17 cellular contexts compared by ENCODE assay signal in the genomic region with DNA sequence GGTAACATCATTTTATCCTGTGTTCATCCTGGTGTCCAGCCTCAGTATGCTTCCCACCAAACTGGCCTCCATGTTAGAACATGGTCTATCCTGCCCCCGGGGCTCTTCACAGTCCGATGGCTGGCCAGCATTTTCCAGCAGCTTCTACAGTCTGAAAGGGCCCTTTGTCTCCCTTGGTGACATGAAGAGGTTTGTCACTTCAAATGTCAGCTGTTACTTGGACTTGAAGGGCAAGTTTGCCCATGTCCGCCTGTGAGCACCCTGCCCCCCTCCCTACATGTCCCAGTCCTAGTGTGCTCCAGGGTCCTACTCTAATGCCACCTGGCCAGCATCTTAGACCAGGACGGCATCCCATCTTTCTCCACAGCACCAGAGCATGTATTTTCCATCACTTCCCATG. TPM values are rescaled to one million over a fixed set of nuclear protein-coding genes. Genes with fewer than 3 reads are reported as not detected.
DNase-seq lines count a peak whose midpoint lies in the region; ATAC-seq and TF ChIP-seq lines count a peak whose summit lies in the region.
"Had no signal": no experiment of that assay in that cellular context is flagged by ENCODE, and none has a peak within 500 bp of the region (broad histone marks: within the 10 kb centered on the region; RNA-seq: fewer than 3 reads in every experiment).

No MANE protein-coding gene starts in this region.

- CTCF ChIA-PET in MCF 10A (lab: Yijun Ruan, JAX) = interaction anchor here (1.3 kb wide), 1 partner anchor 8 kb away, joined by 6 read pairs; no protein-coding TSS in a partner anchor
- CTCF ChIA-PET in WTC11 (lab: Charles Lee) = interaction anchor here (1.3 to 1.4 kb wide), 2 partner anchors 8 to 49 kb away, joined by 6 to 15 read pairs; no protein-coding TSS in a partner anchor
- CTCF ChIA-PET in naive thymus-derived CD4-positive, alpha-beta T cell (lab: Charles Lee) = interaction anchor here (1.1 kb wide), 1 partner anchor 108 kb away, joined by 3 read pairs; no protein-coding TSS in a partner anchor

- BruUV-seq in MCF 10A (replicated peaks; lab: Mats Ljungman, UMichigan) = no TSS peak

- H3K36me3 ChIP-seq in breast epithelium = no peaks in the 10 kb centered on the region
- H3K36me3 ChIP-seq in naive thymus-derived CD4-positive, alpha-beta T cell (ENCODE audit: control insufficient read depth in 2 of 3, insufficient read depth in 3 of 3, low read length in 3 of 3) = peaks cover 0 to 17% (median 8%) of the 10 kb centered on the region in 3 experiments

- H3K4me1 ChIP-seq in breast epithelium = no peaks in the 10 kb centered on the region
- no peaks in the 10 kb centered on the region for H3K4me1 ChIP-seq in naive thymus-derived CD4-positive, alpha-beta T cell (ENCODE audit: control insufficient read depth in 2 of 2, insufficient read depth in 2 of 2, low read length in 2 of 2)
- H3K4me1 ChIP-seq in foreskin keratinocyte = no peaks in the 10 kb centered on the region
- H3K4me1 ChIP-seq: Caco-2 had no signal

- no peak for TF ChIP-seq CTCF in breast epithelium (IDR thresholded peaks at IDR 0.05)
- TF ChIP-seq CTCF in MCF 10A (IDR thresholded peaks at IDR 0.05; ENCODE audit: unreplicated experiment) = no peak
- no peak for TF ChIP-seq CTCF in WTC11 (IDR thresholded peaks at IDR 0.05)
- no peak for TF ChIP-seq CTCF in foreskin keratinocyte (conservative IDR thresholded peaks at IDR 0.05)

- intact Hi-C loops in breast epithelium (cut with DNase I; ENCODE audit: low total_unique reads) (no loop called here), MCF 10A (cut with micrococcal nuclease) (no loop called here)
- intact Hi-C loops in naive thymus-derived CD4-positive, alpha-beta T cell (cut with micrococcal nuclease) = no loop called here

- H3K4me1 Mint-ChIP-seq in MCF 10A (ENCODE audit: insufficient read depth, unreplicated experiment) (no peaks in the 10 kb centered on the region), WTC11 (no peaks in the 10 kb centered on the region)
- H3K4me1 Mint-ChIP-seq in naive thymus-derived CD4-positive, alpha-beta T cell = peaks cover 13 to 17% (median 14%) of the 10 kb centered on the region in 7 donors

- H3K9me3 ChIP-seq in breast epithelium = no peaks in the 10 kb centered on the region
- no peaks in the 10 kb centered on the region for H3K9me3 ChIP-seq in naive thymus-derived CD4-positive, alpha-beta T cell (ENCODE audit: control insufficient read depth in 2 of 3, low read length in 3 of 3)
- H3K9me3 ChIP-seq: Caco-2 had no signal

- no peaks in the 10 kb centered on the region for H3K27me3 Mint-ChIP-seq in MCF 10A (ENCODE audit: insufficient read depth, unreplicated experiment)
- H3K27me3 Mint-ChIP-seq in WTC11 (ENCODE audit: low read depth) = no peaks in the 10 kb centered on the region; the same call in 1 of the 2 replicates
- no peaks in the 10 kb centered on the region for H3K27me3 Mint-ChIP-seq in naive thymus-derived CD4-positive, alpha-beta T cell
- H3K27me3 Mint-ChIP-seq: IgD-negative memory B cell had no signal

- H3K27ac ChIP-seq in breast epithelium (peak overlapping the region; percentile 50 to 78), foreskin keratinocyte (no peak overlapping the region)
- no peak overlapping the region for H3K27ac ChIP-seq in naive thymus-derived CD4-positive, alpha-beta T cell (ENCODE audit: low read depth, low read length)
- H3K27ac ChIP-seq: GM23248, RWPE1 had no signal

- H3K36me3 Mint-ChIP-seq in MCF 10A (ENCODE audit: insufficient read depth, unreplicated experiment) (peaks cover 12% of the 10 kb centered on the region), WTC11 (peaks cover 16% of the 10 kb centered on the region)
- peaks cover 8 to 35% (median 15%) of the 10 kb centered on the region in 5 donors for H3K36me3 Mint-ChIP-seq in naive thymus-derived CD4-positive, alpha-beta T cell

- H3K4me3 ChIP-seq in breast epithelium = no peak overlapping the region
- H3K4me3 ChIP-seq in naive thymus-derived CD4-positive, alpha-beta T cell (ENCODE audit: low read length) = no peak overlapping the region
- H3K4me3 ChIP-seq: GM23248 had no signal

- H3K9me3 Mint-ChIP-seq in MCF 10A (ENCODE audit: unreplicated experiment) (peaks cover under 1% of the 10 kb centered on the region), WTC11 (peaks cover 5% of the 10 kb centered on the region)
- H3K9me3 Mint-ChIP-seq in naive thymus-derived CD4-positive, alpha-beta T cell = no peaks in the 10 kb centered on the region
- H3K9me3 Mint-ChIP-seq: IgD-negative memory B cell had no signal

- POLR2A ChIA-PET in MCF 10A (lab: Yijun Ruan, JAX) (interaction anchor here (1.2 to 1.3 kb wide), 2 partner anchors 8 to 29 kb away, joined by 3 to 6 read pairs; partner anchors contain the start of gene PIK3IP1), WTC11 (lab: Charles Lee) (no interaction called here)
- POLR2A ChIA-PET in naive thymus-derived CD4-positive, alpha-beta T cell (lab: Charles Lee) = interaction anchor here (0.7 to 35.9 kb wide), 4 partner anchors 12 to 111 kb away, joined by 3 to 2331 read pairs (median 4); partner anchors contain the start of gene PIK3IP1

- H3K27ac Mint-ChIP-seq in MCF 10A (ENCODE audit: low read depth, unreplicated experiment) = no peak overlapping the region
- peak overlapping the region; percentile 6; the same call in 1 of the 2 replicates for H3K27ac Mint-ChIP-seq in WTC11
- H3K27ac Mint-ChIP-seq in naive thymus-derived CD4-positive, alpha-beta T cell = peak overlapping the region in 5 of 9 donors; percentile 5 to 79 (median 72)

- ATAC-seq in WTC11 (no peak), foreskin keratinocyte (no peak), HG03457 (IDR thresholded peaks at IDR 0.05; ENCODE audit: unreplicated experiment) (no peak)
- ATAC-seq in naive thymus-derived CD4-positive, alpha-beta T cell = no peak
- ATAC-seq: HCT116, PC-3 had no signal

- TF ChIP-seq POLR2A in breast epithelium (IDR thresholded peaks at IDR 0.05) = no peak

- peak in 1 of 2 donors; percentile 32 for DNase-seq in breast epithelium (ENCODE audit: low spot score in 2 of 2)
- DNase-seq in MCF 10A (ENCODE audit: unreplicated experiment) = no peak
- DNase-seq in WTC11 (ENCODE audit: low spot score) = no peak
- DNase-seq in naive thymus-derived CD4-positive, alpha-beta T cell = no peak
- no peak for DNase-seq in foreskin keratinocyte
- no peak for DNase-seq in T-helper 9 cell
- DNase-seq: Caco-2, DMS153, GM23248, NCI-H1105 treated with DMSO at 0.1 percent for 48 hours, NCI-H187, NCI-H748 treated with DMSO at 0.1 percent for 48 hours, PC-3 had no signal

- H3K27me3 ChIP-seq in breast epithelium (no peaks in the 10 kb centered on the region), foreskin keratinocyte (no peaks in the 10 kb centered on the region)
- H3K27me3 ChIP-seq in naive thymus-derived CD4-positive, alpha-beta T cell (ENCODE audit: control insufficient read depth in 2 of 2, insufficient read depth in 2 of 2, low read length in 2 of 2) = no peaks in the 10 kb centered on the region

- H3K4me3 Mint-ChIP-seq in MCF 10A (ENCODE audit: unreplicated experiment) = no peak overlapping the region
- no peak overlapping the region for H3K4me3 Mint-ChIP-seq in WTC11
- no peak overlapping the region for H3K4me3 Mint-ChIP-seq in naive thymus-derived CD4-positive, alpha-beta T cell

TF ChIP-seq in WTC11, 78 proteins besides CTCF, POLR2A, EP300 and RAD21 (continues in another document):
- TF ChIP-seq, protein P1, sequence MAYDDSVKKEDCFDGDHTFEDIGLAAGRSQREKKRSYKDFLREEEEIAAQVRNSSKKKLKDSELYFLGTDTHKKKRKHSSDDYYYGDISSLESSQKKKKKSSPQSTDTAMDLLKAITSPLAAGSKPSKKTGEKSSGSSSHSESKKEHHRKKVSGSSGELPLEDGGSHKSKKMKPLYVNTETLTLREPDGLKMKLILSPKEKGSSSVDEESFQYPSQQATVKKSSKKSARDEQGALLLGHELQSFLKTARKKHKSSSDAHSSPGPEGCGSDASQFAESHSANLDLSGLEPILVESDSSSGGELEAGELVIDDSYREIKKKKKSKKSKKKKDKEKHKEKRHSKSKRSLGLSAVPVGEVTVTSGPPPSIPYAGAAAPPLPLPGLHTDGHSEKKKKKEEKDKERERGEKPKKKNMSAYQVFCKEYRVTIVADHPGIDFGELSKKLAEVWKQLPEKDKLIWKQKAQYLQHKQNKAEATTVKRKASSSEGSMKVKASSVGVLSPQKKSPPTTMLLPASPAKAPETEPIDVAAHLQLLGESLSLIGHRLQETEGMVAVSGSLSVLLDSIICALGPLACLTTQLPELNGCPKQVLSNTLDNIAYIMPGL (CRISPR knock-in tag; IDR thresholded peaks at IDR 0.05) = no peak
- TF ChIP-seq, protein P2, sequence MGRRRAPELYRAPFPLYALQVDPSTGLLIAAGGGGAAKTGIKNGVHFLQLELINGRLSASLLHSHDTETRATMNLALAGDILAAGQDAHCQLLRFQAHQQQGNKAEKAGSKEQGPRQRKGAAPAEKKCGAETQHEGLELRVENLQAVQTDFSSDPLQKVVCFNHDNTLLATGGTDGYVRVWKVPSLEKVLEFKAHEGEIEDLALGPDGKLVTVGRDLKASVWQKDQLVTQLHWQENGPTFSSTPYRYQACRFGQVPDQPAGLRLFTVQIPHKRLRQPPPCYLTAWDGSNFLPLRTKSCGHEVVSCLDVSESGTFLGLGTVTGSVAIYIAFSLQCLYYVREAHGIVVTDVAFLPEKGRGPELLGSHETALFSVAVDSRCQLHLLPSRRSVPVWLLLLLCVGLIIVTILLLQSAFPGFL (CRISPR knock-in tag; IDR thresholded peaks at IDR 0.05; ENCODE audit: borderline replicate concordance) = no peak

RNA-seq across cellular contexts. Expression of gene PATZ1, which starts 24.7 kb away (rescaled TPM):
- total RNA-seq in breast epithelium (10 to 100 TPM; 15.4 to 49.6 (median 40.6) TPM), MCF 10A (2022) (16.0 and 19.2 TPM in 2 replicates), WTC11 (2021) (60.5 to 72.7 TPM (median 72.6 TPM) in 3 replicates), foreskin keratinocyte (11.8 and 12.2 TPM in 2 replicates)
- 10 to 100 TPM; 35.9 to 61.3 (median 55.2) TPM for total RNA-seq in naive thymus-derived CD4-positive, alpha-beta T cell
- 10 to 100 TPM; 15.1 to 26.0 TPM for polyA plus RNA-seq in naive thymus-derived CD4-positive, alpha-beta T cell
- polyA plus RNA-seq in foreskin keratinocyte = 9.2 and 10.0 TPM in 2 replicates

RNA-seq across cellular contexts. Expression of gene PIK3IP1, which starts 29.1 kb away (rescaled TPM):
- 100 to 1,000 TPM in 1 of 3 donors, 10 to 100 TPM in 2; 43.3 to 109 (median 72.5) TPM for total RNA-seq in breast epithelium
- 0.25 and 0.93 TPM in 2 replicates for total RNA-seq in MCF 10A (2022)
- 1.6 to 2.1 TPM (median 2.0 TPM) in 3 replicates for total RNA-seq in WTC11 (2021)
- total RNA-seq in naive thymus-derived CD4-positive, alpha-beta T cell = 100 to 1,000 TPM in 4 of 5 experiments, 10 to 100 TPM in 1; 72.8 to 638 (median 594) TPM
- polyA plus RNA-seq in naive thymus-derived CD4-positive, alpha-beta T cell = 100 to 1,000 TPM; 606 to 941 TPM
- 6.1 and 11.9 TPM in 2 replicates for total RNA-seq in foreskin keratinocyte
- 4.6 and 8.6 TPM in 2 replicates for polyA plus RNA-seq in foreskin keratinocyte

Comparison
In these comparisons a context has a peak if more than half of its experiments do, and no peak if none do; other contexts are left out.
1. H3K27ac ChIP-seq: peak in breast epithelium (2 of 2); none in naive thymus-derived CD4-positive, alpha-beta T cell (single experiment) and foreskin keratinocyte (single experiment).